8 cellular contexts compared by ENCODE assay signal in genomic region chr4:15656038-15656470, GRCh38. TPM values are rescaled to one million over a fixed set of nuclear protein-coding genes. Genes with fewer than 3 reads are reported as not detected.
DNase-seq lines count a peak whose midpoint lies in the region; ATAC-seq and TF ChIP-seq lines count a peak whose summit lies in the region.

No MANE protein-coding gene starts in this region.

- H3K4me1 Mint-ChIP-seq in glutamatergic neuron (ENCODE audit: low read depth, unreplicated experiment), result peaks cover 14% of the 10 kb centered on the region

- peak overlapping the region; percentile 57 for H3K4me3 ChIP-seq in WERI-Rb-1 (ENCODE audit: low read depth, low read length)

- no peaks in the 10 kb centered on the region for H3K27me3 ChIP-seq in WERI-Rb-1 (ENCODE audit: insufficient read depth, low read depth, severe bottlenecking)

- no peaks in the 10 kb centered on the region for H3K36me3 ChIP-seq in WERI-Rb-1

- ATAC-seq in GM21723 (IDR thresholded peaks at IDR 0.05; ENCODE audit: unreplicated experiment), result no peak
- ATAC-seq in HG03571 (IDR thresholded peaks at IDR 0.05; ENCODE audit: unreplicated experiment), result no peak

- H3K27me3 Mint-ChIP-seq in glutamatergic neuron (ENCODE audit: unreplicated experiment), result peaks cover 11% of the 10 kb centered on the region

- no peak for TF ChIP-seq CTCF in WERI-Rb-1 (IDR thresholded peaks at IDR 0.05; ENCODE audit: low read depth, low read length)
- no peak for TF ChIP-seq CTCF in glutamatergic neuron (IDR thresholded peaks at IDR 0.05; ENCODE audit: partially characterized antibody, unreplicated experiment)

- no peaks in the 10 kb centered on the region for H3K36me3 Mint-ChIP-seq in glutamatergic neuron (ENCODE audit: unreplicated experiment)

- H3K27ac ChIP-seq in WERI-Rb-1, result peak overlapping the region; percentile 100

- H3K4me3 Mint-ChIP-seq in glutamatergic neuron (ENCODE audit: unreplicated experiment), result peak overlapping the region; percentile 93

- no peaks in the 10 kb centered on the region for H3K9me3 ChIP-seq in WERI-Rb-1 (ENCODE audit: severe bottlenecking)

- DNase-seq in NCI-H82 (lab: John Stamatoyannopoulos, UW) (peak; percentile 28), NCI-H82 treated with DMSO at 0.1 percent for 48 hours (lab: John Stamatoyannopoulos, UW; ENCODE audit: unreplicated experiment) (no peak), WERI-Rb-1 (peak; percentile 58), glutamatergic neuron (no peak), renal cortical epithelial cell (ENCODE audit: low read depth) (peak; percentile 57), hippocampal formation (lab: John Stamatoyannopoulos, UW) (no peak)

- peak overlapping the region; percentile 99 for H3K27ac Mint-ChIP-seq in glutamatergic neuron (ENCODE audit: unreplicated experiment)

- H3K9me3 Mint-ChIP-seq in glutamatergic neuron (ENCODE audit: unreplicated experiment), result peaks cover 6% of the 10 kb centered on the region

RNA-seq across cellular contexts. Expression of gene FBXL5, which starts 0.9 kb away (rescaled TPM):
- total RNA-seq in glutamatergic neuron (ENCODE audit: unreplicated experiment) (62.2 TPM), renal cortical epithelial cell (105 and 132 TPM in 2 replicates)

RNA-seq across cellular contexts. Expression of gene FAM200B, which starts 25.6 kb away (rescaled TPM):
- total RNA-seq in glutamatergic neuron (ENCODE audit: unreplicated experiment), result 27.4 TPM
- total RNA-seq in renal cortical epithelial cell, result 20.6 and 22.6 TPM in 2 replicates

RNA-seq across cellular contexts. Expression of gene BST1, which starts 46.8 kb away (rescaled TPM):
- total RNA-seq in glutamatergic neuron (ENCODE audit: unreplicated experiment) (not detected), renal cortical epithelial cell (0.70 and 8.7 TPM in 2 replicates)

Comparison
In these comparisons a context has a peak if more than half of its experiments do, and no peak if none do; other contexts are left out.
1. DNase-seq: peak in NCI-H82 (single experiment), WERI-Rb-1 (single experiment) and renal cortical epithelial cell (single experiment); none in NCI-H82 treated with DMSO at 0.1 percent for 48 hours (single experiment), glutamatergic neuron (single experiment) and hippocampal formation (0 of 2).